Comparison of ENCODE assay signal across 8 cellular contexts in the genomic region with DNA sequence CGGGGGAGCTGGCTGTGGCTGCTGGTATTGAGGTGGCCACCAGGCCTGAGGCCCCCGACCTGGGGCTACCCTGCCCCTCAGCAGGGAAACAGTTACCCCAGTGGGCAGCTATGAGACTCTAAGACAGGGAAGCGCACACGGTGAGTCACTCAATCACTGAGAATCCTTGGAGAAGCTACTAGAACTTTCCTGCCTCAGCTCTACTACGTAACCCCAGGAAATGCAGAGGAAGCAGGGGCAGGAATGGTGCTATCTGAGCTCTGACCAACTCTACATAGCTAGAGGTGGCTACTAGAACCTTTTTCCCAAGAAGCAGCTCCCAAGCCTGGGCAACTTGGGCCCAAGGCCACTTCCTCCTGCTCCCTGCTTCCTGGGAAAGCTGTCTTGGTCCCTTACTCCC.
"Had no signal": no experiment of that assay in that cellular context is flagged by ENCODE, and none has a peak within 500 bp of the region (broad histone marks: within the 10 kb centered on the region; RNA-seq: fewer than 3 reads in every experiment).

No MANE protein-coding gene starts in this region.

- H3K4me3 ChIP-seq: hepatocyte, skin epidermis had no signal

- H3K27ac Mint-ChIP-seq: type B pancreatic cell had no signal

- H3K27me3 Mint-ChIP-seq: activated naive CD4-positive, alpha-beta T cell treated with anti-CD3 and anti-CD28 coated beads, Interleukin-2, amount 10 ng/mL, durations not matched to agents 7 days and 5 days; type B pancreatic cell had no signal

- H3K9me3 ChIP-seq: neutrophil had no signal

- H3K27me3 ChIP-seq: hepatocyte, neutrophil had no signal

- H3K4me3 Mint-ChIP-seq: activated naive CD4-positive, alpha-beta T cell treated with anti-CD3 and anti-CD28 coated beads, Interleukin-2, amount 10 ng/mL, durations not matched to agents 7 days and 5 days; type B pancreatic cell had no signal

- DNase-seq: activated CD4-positive, alpha-beta T cell treated with anti-CD3 and anti-CD28 coated beads, Interleukin-2, amount 50 U/mL, for 4 hours; activated CD8-positive, alpha-beta memory T cell treated with anti-CD3 and anti-CD28 coated beads, Interleukin-2, amount 50 U/mL, for 4 hours; activated naive CD4-positive, alpha-beta T cell treated with anti-CD3 and anti-CD28 coated beads, Interleukin-2, amount 10 ng/mL, durations not matched to agents 7 days and 5 days; cortex of kidney had no signal

- H2AFZ ChIP-seq: hepatocyte had no signal

- H3K9me3 Mint-ChIP-seq: activated naive CD4-positive, alpha-beta T cell treated with anti-CD3 and anti-CD28 coated beads, Interleukin-2, amount 10 ng/mL, durations not matched to agents 7 days and 5 days; type B pancreatic cell had no signal

- H3K27ac ChIP-seq: hepatocyte, neutrophil had no signal

- H3K4me2 ChIP-seq: hepatocyte had no signal
